23 cellular contexts compared by ENCODE assay signal in the genomic region with DNA sequence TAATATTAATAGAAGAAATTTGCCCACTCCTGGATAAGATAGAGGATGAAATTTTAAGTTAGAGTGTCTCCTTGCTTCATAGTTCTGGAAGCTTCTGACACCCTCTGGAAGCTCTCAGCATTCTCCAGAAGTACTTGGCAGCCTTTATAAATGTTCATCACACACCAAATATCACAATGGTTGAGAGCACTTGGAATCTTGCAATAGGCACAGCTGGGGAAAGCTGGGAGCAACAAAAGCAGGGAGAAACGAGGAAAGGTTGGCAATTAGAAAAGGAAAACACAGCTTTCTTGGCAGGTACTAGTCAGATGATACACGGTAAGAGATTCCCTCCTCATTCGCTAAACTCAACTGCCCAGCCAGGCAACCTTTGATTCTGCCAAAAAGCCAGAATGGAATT.
"Had no signal": no experiment of that assay in that cellular context is flagged by ENCODE, and none has a peak within 500 bp of the region (broad histone marks: within the 10 kb centered on the region; RNA-seq: fewer than 3 reads in every experiment).

No MANE protein-coding gene starts in this region.

- H3K27ac ChIP-seq: adrenal gland, Peyer's patch, RWPE1, SJSA1 had no signal

- H3K4me3 ChIP-seq: adrenal gland, Peyer's patch, SJSA1 had no signal

- FAIRE-seq: colon had no signal

- DNase-seq: activated CD4-positive, alpha-beta T cell treated with anti-CD3 and anti-CD28 coated beads for 4 hours; activated CD8-positive, alpha-beta memory T cell treated with anti-CD3 and anti-CD28 coated beads, Interleukin-2, amount 50 U/mL, for 48 hours; activated CD8-positive, alpha-beta T cell treated with anti-CD3 and anti-CD28 coated beads for 36 hours; activated naive CD4-positive, alpha-beta T cell treated with anti-CD3 and anti-CD28 coated beads, Interleukin-2, amount 50 U/mL, for 16 hours; activated naive CD8-positive, alpha-beta T cell treated with anti-CD3 and anti-CD28 coated beads, Interleukin-2, amount 10 ng/mL, durations not matched to agents 7 days and 5 days; activated T-cell treated with anti-CD3 and anti-CD28 coated beads, Interleukin-2, amount 50 U/mL, for 1 hour; adrenal gland; anterior cingulate cortex; cerebellar nuclear complex; Kasumi-1; KBM-7; NCI-H2081; NCI-H2171; NCI-H2227 treated with DMSO at 0.1 percent for 48 hours; NCI-H748 treated with DMSO at 0.1 percent for 48 hours; Peyer's patch; SHP77; SW 1271 had no signal

- H3K27me3 ChIP-seq: adrenal gland, Peyer's patch, SJSA1 had no signal

- H3K36me3 ChIP-seq: adrenal gland, Peyer's patch, SJSA1 had no signal

- H3K4me1 ChIP-seq: adrenal gland, Peyer's patch, SJSA1 had no signal

- ATAC-seq: activated CD4-positive, CD25-positive, alpha-beta regulatory T cell treated with anti-CD3 and anti-CD28 coated beads, Interleukin-2, amount 50 U/mL, for 24 hours; activated CD8-positive, alpha-beta T cell treated with anti-CD3 and anti-CD28 coated beads for 36 hours; SK-N-SH treated with all-trans-retinoic acid at 6 μM for 48 hours had no signal

- H3K9me3 ChIP-seq: adrenal gland, Peyer's patch had no signal
